Comparison of ENCODE assay signal across 10 cellular contexts in genomic region chr4:90842960-90843359, GRCh38.
DNase-seq lines count a peak whose midpoint lies in the region; ATAC-seq and TF ChIP-seq lines count a peak whose summit lies in the region.
"Had no signal": no experiment of that assay in that cellular context is flagged by ENCODE, and none has a peak within 500 bp of the region (broad histone marks: within the 10 kb centered on the region; RNA-seq: fewer than 3 reads in every experiment).

No MANE protein-coding gene starts in this region.

- DNase-seq in GM10248 (ENCODE audit: extremely low spot score) = peak; percentile 12
- no peak for DNase-seq in RWPE2 (ENCODE audit: low spot score)
- no peak for DNase-seq in activated CD4-positive, alpha-beta memory T cell treated with anti-CD3 and anti-CD28 coated beads, Interleukin-2, amount 10 ng/mL, durations not matched to agents 7 days and 5 days
- no peak for DNase-seq in tibial artery
- no peak for DNase-seq in nephron progenitor cell
- DNase-seq in RPMI8226 = no peak
- DNase-seq: mesendoderm, NCI-H2081 treated with DMSO at 0.1 percent for 48 hours had no signal

- no peak overlapping the region for H3K4me3 ChIP-seq in RWPE2 (ENCODE audit: severe bottlenecking)
- H3K4me3 ChIP-seq in tibial artery = no peak overlapping the region

- intact Hi-C loops in tibial artery (cut with DNase I; ENCODE audit: low total_unique reads) = no loop called here

- peak; percentile 98 for ATAC-seq in GM19468 (IDR thresholded peaks at IDR 0.05; ENCODE audit: extremely low read depth, unreplicated experiment)
- ATAC-seq in HG03039 (IDR thresholded peaks at IDR 0.05; ENCODE audit: unreplicated experiment) = peak; percentile 97
- no peak for ATAC-seq in RWPE2 (ENCODE audit: low read depth)

- no peak overlapping the region for H3K4me3 Mint-ChIP-seq in activated CD4-positive, alpha-beta memory T cell treated with anti-CD3 and anti-CD28 coated beads, Interleukin-2, amount 10 ng/mL, durations not matched to agents 7 days and 5 days
- H3K4me3 Mint-ChIP-seq in nephron progenitor cell = no peak overlapping the region

- POLR2A ChIA-PET in GM10248 (lab: Yijun Ruan, JAX) = no interaction called here
- POLR2A ChIA-PET in activated CD4-positive, alpha-beta memory T cell treated with anti-CD3 and anti-CD28 coated beads, Interleukin-2, amount 10 ng/mL, durations not matched to agents 7 days and 5 days (lab: Charles Lee) = no interaction called here

- TF ChIP-seq CTCF in GM10248 (IDR thresholded peaks at IDR 0.05; ENCODE audit: control extremely low read depth, extremely low read depth, low read depth, missing control alignments) (no peak), RWPE2 (IDR thresholded peaks at IDR 0.05; ENCODE audit: poor library complexity, severe bottlenecking) (no peak), tibial artery (IDR thresholded peaks at IDR 0.05) (no peak), nephron progenitor cell (IDR thresholded peaks at IDR 0.05) (no peak)

- no peaks in the 10 kb centered on the region for H3K4me1 Mint-ChIP-seq in activated CD4-positive, alpha-beta memory T cell treated with anti-CD3 and anti-CD28 coated beads, Interleukin-2, amount 10 ng/mL, durations not matched to agents 7 days and 5 days
- H3K4me1 Mint-ChIP-seq in nephron progenitor cell = no peaks in the 10 kb centered on the region

- no peaks in the 10 kb centered on the region for H3K9me3 Mint-ChIP-seq in activated CD4-positive, alpha-beta memory T cell treated with anti-CD3 and anti-CD28 coated beads, Interleukin-2, amount 10 ng/mL, durations not matched to agents 7 days and 5 days
- H3K9me3 Mint-ChIP-seq in nephron progenitor cell = no peaks in the 10 kb centered on the region

- H3K4me1 ChIP-seq in RWPE2 (ENCODE audit: insufficient read depth, poor library complexity, severe bottlenecking) (peaks cover 28% of the 10 kb centered on the region), tibial artery (peaks cover 0 to 3% (median 0%) of the 10 kb centered on the region in 4 donors)

- no peaks in the 10 kb centered on the region for H3K27me3 Mint-ChIP-seq in activated CD4-positive, alpha-beta memory T cell treated with anti-CD3 and anti-CD28 coated beads, Interleukin-2, amount 10 ng/mL, durations not matched to agents 7 days and 5 days
- no peaks in the 10 kb centered on the region for H3K27me3 Mint-ChIP-seq in nephron progenitor cell (ENCODE audit: low read depth, poor library complexity)

- no peak overlapping the region for H3K27ac Mint-ChIP-seq in activated CD4-positive, alpha-beta memory T cell treated with anti-CD3 and anti-CD28 coated beads, Interleukin-2, amount 10 ng/mL, durations not matched to agents 7 days and 5 days
- no peak overlapping the region for H3K27ac Mint-ChIP-seq in nephron progenitor cell

- H3K27me3 ChIP-seq in RWPE2 (ENCODE audit: insufficient read depth, poor library complexity, severe bottlenecking) = no peaks in the 10 kb centered on the region
- H3K27me3 ChIP-seq in tibial artery = no peaks in the 10 kb centered on the region

- CTCF ChIA-PET in GM10248 (lab: Yijun Ruan, JAX) = interaction anchor here (1.5 kb wide), 1 partner anchor 9 kb away, joined by 3 read pairs; no protein-coding TSS in a partner anchor
- CTCF ChIA-PET in activated CD4-positive, alpha-beta memory T cell treated with anti-CD3 and anti-CD28 coated beads, Interleukin-2, amount 10 ng/mL, durations not matched to agents 7 days and 5 days (lab: Charles Lee) = no interaction called here

- peak overlapping the region; percentile 74 for H3K27ac ChIP-seq in RWPE2 (ENCODE audit: poor library complexity, severe bottlenecking)
- no peak overlapping the region for H3K27ac ChIP-seq in tibial artery

- H3K36me3 Mint-ChIP-seq in activated CD4-positive, alpha-beta memory T cell treated with anti-CD3 and anti-CD28 coated beads, Interleukin-2, amount 10 ng/mL, durations not matched to agents 7 days and 5 days (ENCODE audit: low read depth) = no peaks in the 10 kb centered on the region
- H3K36me3 Mint-ChIP-seq in nephron progenitor cell (ENCODE audit: low read depth) = no peaks in the 10 kb centered on the region

- H3K9me3 ChIP-seq in RWPE2 (ENCODE audit: severe bottlenecking) (no peaks in the 10 kb centered on the region), tibial artery (no peaks in the 10 kb centered on the region)

- H3K36me3 ChIP-seq in RWPE2 (ENCODE audit: low read depth) = no peaks in the 10 kb centered on the region
- no peaks in the 10 kb centered on the region for H3K36me3 ChIP-seq in tibial artery
